1 cellular context compared by ENCODE assay signal in the genomic region with DNA sequence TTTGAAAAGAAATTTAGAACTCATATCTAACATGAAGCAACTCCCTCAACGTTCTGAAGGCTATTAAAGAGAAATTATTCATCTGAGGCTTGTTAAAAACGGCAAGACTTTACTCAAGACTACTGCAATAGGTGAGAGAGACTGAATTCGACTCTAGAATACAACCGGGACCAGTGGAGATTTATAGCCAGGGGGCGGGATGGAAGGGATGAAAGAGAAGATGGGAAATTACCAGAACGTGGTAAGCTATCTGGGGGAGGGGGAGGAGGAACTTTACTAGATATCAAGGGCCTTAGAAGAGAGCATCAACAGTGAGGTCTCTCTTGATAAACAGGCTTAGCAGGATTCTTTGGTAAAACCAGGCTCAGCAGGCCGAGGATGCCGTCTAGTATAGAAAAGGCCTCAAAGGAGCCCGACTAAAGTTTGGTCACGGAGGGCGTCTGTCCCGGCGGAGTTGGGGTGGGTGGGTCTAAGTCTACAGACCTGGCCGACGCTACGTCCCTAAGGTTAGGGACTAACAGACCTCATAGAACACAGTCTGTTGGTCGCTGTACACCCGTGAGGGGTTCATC.
TF ChIP-seq lines count a peak whose summit lies in the region.

No MANE protein-coding gene starts in this region.

TF ChIP-seq in WTC11, 78 proteins besides CTCF, POLR2A, EP300 and RAD21 (continued from another document):
- TF ChIP-seq, protein P1, sequence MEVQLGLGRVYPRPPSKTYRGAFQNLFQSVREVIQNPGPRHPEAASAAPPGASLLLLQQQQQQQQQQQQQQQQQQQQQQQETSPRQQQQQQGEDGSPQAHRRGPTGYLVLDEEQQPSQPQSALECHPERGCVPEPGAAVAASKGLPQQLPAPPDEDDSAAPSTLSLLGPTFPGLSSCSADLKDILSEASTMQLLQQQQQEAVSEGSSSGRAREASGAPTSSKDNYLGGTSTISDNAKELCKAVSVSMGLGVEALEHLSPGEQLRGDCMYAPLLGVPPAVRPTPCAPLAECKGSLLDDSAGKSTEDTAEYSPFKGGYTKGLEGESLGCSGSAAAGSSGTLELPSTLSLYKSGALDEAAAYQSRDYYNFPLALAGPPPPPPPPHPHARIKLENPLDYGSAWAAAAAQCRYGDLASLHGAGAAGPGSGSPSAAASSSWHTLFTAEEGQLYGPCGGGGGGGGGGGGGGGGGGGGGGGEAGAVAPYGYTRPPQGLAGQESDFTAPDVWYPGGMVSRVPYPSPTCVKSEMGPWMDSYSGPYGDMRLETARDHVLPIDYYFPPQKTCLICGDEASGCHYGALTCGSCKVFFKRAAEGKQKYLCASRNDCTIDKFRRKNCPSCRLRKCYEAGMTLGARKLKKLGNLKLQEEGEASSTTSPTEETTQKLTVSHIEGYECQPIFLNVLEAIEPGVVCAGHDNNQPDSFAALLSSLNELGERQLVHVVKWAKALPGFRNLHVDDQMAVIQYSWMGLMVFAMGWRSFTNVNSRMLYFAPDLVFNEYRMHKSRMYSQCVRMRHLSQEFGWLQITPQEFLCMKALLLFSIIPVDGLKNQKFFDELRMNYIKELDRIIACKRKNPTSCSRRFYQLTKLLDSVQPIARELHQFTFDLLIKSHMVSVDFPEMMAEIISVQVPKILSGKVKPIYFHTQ (CRISPR knock-in tag; IDR thresholded peaks at IDR 0.05), result no peak
